In the genomic region with DNA sequence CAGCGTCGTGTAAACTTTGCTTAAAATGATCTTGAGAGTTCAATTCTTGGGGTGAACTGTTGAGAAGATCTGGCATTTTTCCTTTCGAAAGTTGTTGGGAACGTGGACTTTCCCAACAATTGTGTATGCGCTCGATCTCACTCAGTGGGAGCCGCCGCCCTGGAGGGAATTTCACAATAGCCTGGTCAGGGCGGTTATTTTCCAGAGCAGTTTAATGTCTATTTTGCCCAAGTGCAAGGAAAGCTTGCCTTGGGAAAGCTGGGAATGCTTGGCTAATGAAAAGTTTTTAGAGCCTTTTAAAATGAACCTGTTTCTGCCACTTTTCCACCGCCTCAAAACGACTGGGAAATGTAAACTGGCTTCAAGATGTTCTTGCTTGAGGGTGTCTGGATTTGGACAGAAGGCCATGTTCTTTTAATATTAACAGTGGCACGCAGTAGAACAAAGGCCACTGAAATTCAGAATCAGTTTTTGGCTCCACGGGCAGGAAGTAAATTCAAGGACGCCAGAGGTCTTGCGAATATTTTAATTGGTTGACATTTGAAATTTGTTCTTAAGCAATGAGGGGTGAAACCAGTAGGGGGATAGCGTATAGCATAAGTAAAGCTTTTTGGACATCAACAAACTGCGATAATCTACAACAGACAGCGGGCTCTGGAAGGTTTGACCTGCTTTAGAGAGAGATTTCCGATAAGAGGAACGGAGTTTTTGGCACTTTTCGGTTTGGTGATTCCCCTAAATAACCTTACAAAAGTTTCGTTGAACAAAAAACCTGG, we compare ENCODE assay signal across 8 cellular contexts. TPM values are rescaled to one million over a fixed set of nuclear protein-coding genes. Genes with fewer than 3 reads are reported as not detected.
DNase-seq lines count a peak whose midpoint lies in the region; ATAC-seq lines count a peak whose summit lies in the region.

No MANE protein-coding gene starts in this region.

- DNase-seq in Caki2 (ENCODE audit: low read depth) (peak; percentile 88), MG63 (peak; percentile 62), T-cell (peak in 17 of 34 experiments; percentile 5 to 56 (median 31)), lung microvascular endothelial cell (ENCODE audit: low read depth in 2 of 2) (peak; percentile 87 to 93)
- peak in 2 of 3 donors; percentile 24 to 27 for DNase-seq in effector memory CD4-positive, alpha-beta T cell

- H3K4me1 Mint-ChIP-seq in T-cell, result peaks cover 47 to 70% (median 49%) of the 10 kb centered on the region in 3 donors

- H3K36me3 Mint-ChIP-seq in T-cell, result peaks cover 9% of the 10 kb centered on the region

- POLR2A ChIA-PET in T-cell (lab: Charles Lee), result interaction anchor here (0.6 to 4.1 kb wide), 9 partner anchors 9 to 253 kb away, joined by 3 to 20 read pairs (median 7); a partner anchor contains a TSS

- H3K4me3 Mint-ChIP-seq in T-cell, result peak overlapping the region; percentile 97 to 98 (median 98)

- H3K27ac ChIP-seq in effector memory CD4-positive, alpha-beta T cell (ENCODE audit: insufficient read depth, low read length, poor library complexity, severe bottlenecking), result peak overlapping the region; percentile 94
- peak overlapping the region; percentile 96 for H3K27ac ChIP-seq in temporal lobe (ENCODE audit: low read depth, low read length)

- H3K4me1 ChIP-seq in effector memory CD4-positive, alpha-beta T cell (ENCODE audit: control insufficient read depth, insufficient read depth, low read length, poor library complexity, severe bottlenecking), result peaks cover 33% of the 10 kb centered on the region

- H3K4me3 ChIP-seq in MG63, result peak overlapping the region; percentile 57
- H3K4me3 ChIP-seq in effector memory CD4-positive, alpha-beta T cell (ENCODE audit: insufficient read depth, low read depth, low read length, poor library complexity, severe bottlenecking), result peak overlapping the region; percentile 87

- peak overlapping the region; percentile 99 for H3K27ac Mint-ChIP-seq in T-cell

- H3K36me3 ChIP-seq in MG63, result peaks cover 11% of the 10 kb centered on the region; the same call in 1 of the 2 replicates
- H3K36me3 ChIP-seq in effector memory CD4-positive, alpha-beta T cell (ENCODE audit: control insufficient read depth, insufficient read depth, low read length), result no peaks in the 10 kb centered on the region

- in situ Hi-C loops in Caki2 (cut with HindIII; ENCODE audit: low pct_unique_long_range_greater_than_20kb, low sequenced_read_pairs), result loop anchor here (5.0 kb wide), 1 partner anchor 35 kb away; no protein-coding TSS in a partner anchor

- H3K9me3 Mint-ChIP-seq in T-cell, result no peaks in the 10 kb centered on the region

- H3K9me3 ChIP-seq in MG63, result no peaks in the 10 kb centered on the region
- no peaks in the 10 kb centered on the region for H3K9me3 ChIP-seq in effector memory CD4-positive, alpha-beta T cell (ENCODE audit: control insufficient read depth, low read length)

- CTCF ChIA-PET in T-cell (lab: Charles Lee), result interaction anchor here (0.6 to 6.0 kb wide), 29 partner anchors 12 to 738 kb away, joined by 3 to 58 read pairs (median 4); a partner anchor contains a TSS

- H3K27me3 ChIP-seq in MG63, result no peaks in the 10 kb centered on the region
- H3K27me3 ChIP-seq in effector memory CD4-positive, alpha-beta T cell (replicated peaks; ENCODE audit: control insufficient read depth, insufficient read depth, low read length, poor library complexity, severe bottlenecking), result no peaks in the 10 kb centered on the region

- ATAC-seq in GM19043 (IDR thresholded peaks at IDR 0.05; ENCODE audit: low read depth, unreplicated experiment), result peak; percentile 25
- ATAC-seq in T-cell (replicated peaks in 1 of 4), result peak; percentile 5 to 23 (median 7)
- ATAC-seq in HG02885 (IDR thresholded peaks at IDR 0.05; ENCODE audit: poor library complexity, unreplicated experiment), result no peak

- no peaks in the 10 kb centered on the region for H3K27me3 Mint-ChIP-seq in T-cell

RNA-seq across cellular contexts. Expression of a gene that starts 1.2 kb away (rescaled TPM):
- 99.7 and 108 TPM in 2 replicates for total RNA-seq in Caki2 (2014; rRNA removed; shearing (Covaris generic); ENCODE audit: low replicate concordance)
- 29.3 and 39.6 TPM in 2 replicates for total RNA-seq in MG63 (2014; rRNA removed; shearing (Covaris generic); ENCODE audit: low replicate concordance)
- total RNA-seq in T-cell (100 to 1,000 TPM; 188 to 217 (median 208) TPM), lung microvascular endothelial cell (79.1 and 101 TPM in 2 replicates), temporal lobe (26.6 TPM)

RNA-seq across cellular contexts. Expression of a gene that starts 45.3 kb away (rescaled TPM):
- 210 and 256 TPM in 2 replicates for total RNA-seq in Caki2 (2014; rRNA removed; shearing (Covaris generic); ENCODE audit: low replicate concordance)
- 126 and 240 TPM in 2 replicates for total RNA-seq in MG63 (2014; rRNA removed; shearing (Covaris generic); ENCODE audit: low replicate concordance)
- total RNA-seq in T-cell (10 to 100 TPM; 31.4 to 43.7 (median 38.8) TPM), lung microvascular endothelial cell (85.3 and 92.0 TPM in 2 replicates), temporal lobe (32.7 TPM)

RNA-seq across cellular contexts. Expression of a gene that starts 45.7 kb away (rescaled TPM):
- total RNA-seq in Caki2 (2014; rRNA removed; shearing (Covaris generic); ENCODE audit: low replicate concordance), result 0.70 and 2.8 TPM in 2 replicates
- 0.62 and 0.86 TPM in 2 replicates for total RNA-seq in MG63 (2014; rRNA removed; shearing (Covaris generic); ENCODE audit: low replicate concordance)
- 10 to 100 TPM; 29.5 to 44.6 (median 36.0) TPM for total RNA-seq in T-cell
- 6.3 and 8.5 TPM in 2 replicates for total RNA-seq in lung microvascular endothelial cell
- total RNA-seq in temporal lobe, result 42.0 TPM
